Comparison of ENCODE assay signal across 17 cellular contexts in genomic region chr15:80929225-80929624, GRCh38.
DNase-seq lines count a peak whose midpoint lies in the region; ATAC-seq and TF ChIP-seq lines count a peak whose summit lies in the region.
"Had no signal": no experiment of that assay in that cellular context is flagged by ENCODE, and none has a peak within 500 bp of the region (broad histone marks: within the 10 kb centered on the region; RNA-seq: fewer than 3 reads in every experiment).

No MANE protein-coding gene starts in this region.

- intact Hi-C loops in psoas muscle (cut with DNase I) (no loop called here), uterus (cut with DNase I; ENCODE audit: low total_unique reads) (no loop called here)

- TF ChIP-seq CTCF in psoas muscle (IDR thresholded peaks at IDR 0.05) = no peak
- no peak for TF ChIP-seq CTCF in uterus (IDR thresholded peaks at IDR 0.05)

- H3K4me1 ChIP-seq in adipocyte (ENCODE audit: control insufficient read depth, insufficient read depth, low read length) (peaks cover 49% of the 10 kb centered on the region), psoas muscle (no peaks in the 10 kb centered on the region), uterus (no peaks in the 10 kb centered on the region)
- H3K4me1 ChIP-seq: parathyroid adenoma had no signal

- H3K36me3 ChIP-seq in adipocyte (ENCODE audit: control insufficient read depth, insufficient read depth, low read length, severe bottlenecking) = peaks cover 64% of the 10 kb centered on the region
- H3K36me3 ChIP-seq in psoas muscle (ENCODE audit: insufficient read depth in 1 of 2, low read depth in 1 of 2) = no peaks in the 10 kb centered on the region
- no peaks in the 10 kb centered on the region for H3K36me3 ChIP-seq in uterus
- H3K36me3 ChIP-seq: stomach had no signal

- ATAC-seq in psoas muscle = no peak

- TF ChIP-seq POLR2A in uterus (IDR thresholded peaks at IDR 0.05) = no peak

- H3K9me3 ChIP-seq in adipocyte (ENCODE audit: control insufficient read depth, low read length) (no peaks in the 10 kb centered on the region), psoas muscle (no peaks in the 10 kb centered on the region), uterus (no peaks in the 10 kb centered on the region)
- H3K9me3 ChIP-seq: stomach had no signal

- DNase-seq in AG08395 (ENCODE audit: low spot score) = peak; percentile 86
- peak; percentile 25 for DNase-seq in HPDE6-E6E7 (ENCODE audit: extremely low spot score)
- DNase-seq in adipocyte (ENCODE audit: low read depth) = peak; percentile 36
- peak; percentile 86 for DNase-seq in hepatic stellate cell (ENCODE audit: low spot score)
- DNase-seq in Kasumi-1 (lab: John Stamatoyannopoulos, UW) = no peak
- DNase-seq in psoas muscle = no peak
- DNase-seq in D341Med (ENCODE audit: low spot score) = no peak
- no peak for DNase-seq in uterus
- DNase-seq: activated CD8-positive, alpha-beta memory T cell treated with anti-CD3 and anti-CD28 coated beads for 24 hours; AML-193; effector CD4-positive, alpha-beta T cell; kidney; NCI-H1436; stimulated activated CD4-positive, alpha-beta T cell treated with anti-CD3 and anti-CD28 coated beads, Interleukin-12 subunit alpha, Interleukin-12 subunit beta, amount 100 ng/mL, for 4 hours; stomach had no signal

- H3K9ac ChIP-seq in adipocyte (ENCODE audit: low read length) = no peak overlapping the region
- H3K9ac ChIP-seq: parathyroid adenoma had no signal

- H3K27ac ChIP-seq in psoas muscle (no peak overlapping the region), uterus (no peak overlapping the region)
- H3K27ac ChIP-seq: parathyroid adenoma, stomach, VCaP had no signal

- 96 to 97% (median 97%) methylated on average over 4 of the region's 4 CpGs for WGBS in psoas muscle, 3 donors

- no peak overlapping the region for H3K4me3 ChIP-seq in adipocyte (ENCODE audit: low read length)
- no peak overlapping the region for H3K4me3 ChIP-seq in psoas muscle
- H3K4me3 ChIP-seq in uterus = no peak overlapping the region
- H3K4me3 ChIP-seq: stomach had no signal

- no peaks in the 10 kb centered on the region for H3K27me3 ChIP-seq in adipocyte (replicated peaks; ENCODE audit: control insufficient read depth, insufficient read depth, low read length)
- no peaks in the 10 kb centered on the region for H3K27me3 ChIP-seq in psoas muscle (ENCODE audit: insufficient read depth in 3 of 3, low read length in 2 of 3)
- no peaks in the 10 kb centered on the region for H3K27me3 ChIP-seq in uterus
- H3K27me3 ChIP-seq: stomach had no signal

Comparison
In these comparisons a context has a peak if more than half of its experiments do, and no peak if none do; other contexts are left out.
1. DNase-seq: peak in AG08395 (single experiment), HPDE6-E6E7 (single experiment), adipocyte (single experiment) and hepatic stellate cell (single experiment); none in Kasumi-1 (0 of 2), psoas muscle (0 of 2), D341Med (single experiment) and uterus (0 of 2).